19 cellular contexts compared by ENCODE assay signal in genomic region chr19:19426216-19426615, GRCh38. TPM values are rescaled to one million over a fixed set of nuclear protein-coding genes. Genes with fewer than 3 reads are reported as not detected.
DNase-seq lines count a peak whose midpoint lies in the region; ATAC-seq and TF ChIP-seq lines count a peak whose summit lies in the region.
"Had no signal": no experiment of that assay in that cellular context is flagged by ENCODE, and none has a peak within 500 bp of the region (broad histone marks: within the 10 kb centered on the region; RNA-seq: fewer than 3 reads in every experiment).

No MANE protein-coding gene starts in this region.

- H3K9me3 Mint-ChIP-seq in activated CD4-positive, alpha-beta T cell treated with anti-CD3 and anti-CD28 coated beads, Interleukin-2, amount 10 ng/mL, durations not matched to agents 7 days and 5 days, result no peaks in the 10 kb centered on the region
- no peaks in the 10 kb centered on the region for H3K9me3 Mint-ChIP-seq in CD4-positive, alpha-beta T cell
- H3K9me3 Mint-ChIP-seq in naive thymus-derived CD8-positive, alpha-beta T cell, result no peaks in the 10 kb centered on the region

- H3K36me3 Mint-ChIP-seq in activated CD4-positive, alpha-beta T cell treated with anti-CD3 and anti-CD28 coated beads, Interleukin-2, amount 10 ng/mL, durations not matched to agents 7 days and 5 days (ENCODE audit: low read depth), result peaks cover 12% of the 10 kb centered on the region
- peaks cover 13% of the 10 kb centered on the region for H3K36me3 Mint-ChIP-seq in CD4-positive, alpha-beta T cell (ENCODE audit: low read depth)
- no peaks in the 10 kb centered on the region for H3K36me3 Mint-ChIP-seq in T-helper 17 cell (ENCODE audit: low read depth)
- H3K36me3 Mint-ChIP-seq in naive thymus-derived CD8-positive, alpha-beta T cell, result peaks cover 0 to 14% (median 0%) of the 10 kb centered on the region in 3 donors

- H3K4me3 Mint-ChIP-seq in activated CD4-positive, alpha-beta T cell treated with anti-CD3 and anti-CD28 coated beads, Interleukin-2, amount 10 ng/mL, durations not matched to agents 7 days and 5 days, result no peak overlapping the region
- H3K4me3 Mint-ChIP-seq in CD4-positive, alpha-beta T cell, result no peak overlapping the region
- H3K4me3 Mint-ChIP-seq in T-helper 17 cell, result no peak overlapping the region
- H3K4me3 Mint-ChIP-seq in naive thymus-derived CD8-positive, alpha-beta T cell, result peak overlapping the region in 1 of 10 donors; percentile 38

- H3K27me3 ChIP-seq in CD4-positive, alpha-beta T cell (ENCODE audit: control insufficient read depth, insufficient read depth, low read length), result no peaks in the 10 kb centered on the region

- intact Hi-C loops in CD4-positive, alpha-beta T cell (cut with DNase I, micrococcal nuclease), result no loop called here

- H3K27ac ChIP-seq in CD4-positive, alpha-beta T cell (ENCODE audit: low read depth, low read length), result no peak overlapping the region
- H3K27ac ChIP-seq: 22Rv1 had no signal

- H3K9me3 ChIP-seq in CD4-positive, alpha-beta T cell (ENCODE audit: control insufficient read depth, low read length), result no peaks in the 10 kb centered on the region
- H3K9me3 ChIP-seq in T-helper 17 cell (ENCODE audit: control insufficient read depth, low read length, poor library complexity, severe bottlenecking), result no peaks in the 10 kb centered on the region

- TF ChIP-seq CTCF in CD4-positive, alpha-beta T cell (IDR thresholded peaks at IDR 0.05), result no peak

- H3K27me3 Mint-ChIP-seq in activated CD4-positive, alpha-beta T cell treated with anti-CD3 and anti-CD28 coated beads, Interleukin-2, amount 10 ng/mL, durations not matched to agents 7 days and 5 days, result no peaks in the 10 kb centered on the region
- no peaks in the 10 kb centered on the region for H3K27me3 Mint-ChIP-seq in CD4-positive, alpha-beta T cell
- no peaks in the 10 kb centered on the region for H3K27me3 Mint-ChIP-seq in T-helper 17 cell
- H3K27me3 Mint-ChIP-seq in naive thymus-derived CD8-positive, alpha-beta T cell, result no peaks in the 10 kb centered on the region

- POLR2A ChIA-PET in activated CD4-positive, alpha-beta T cell treated with anti-CD3 and anti-CD28 coated beads, Interleukin-2, amount 10 ng/mL, durations not matched to agents 7 days and 5 days (lab: Charles Lee), result no interaction called here
- POLR2A ChIA-PET in CD4-positive, alpha-beta T cell (lab: Charles Lee), result interaction anchor here (0.8 to 2.7 kb wide), 4 partner anchors 8 to 61 kb away, joined by 3 to 10 read pairs (median 4); partner anchors contain the start of gene GATAD2A
- POLR2A ChIA-PET in naive thymus-derived CD8-positive, alpha-beta T cell (lab: Charles Lee), result interaction anchor here (0.6 to 1.4 kb wide), 2 partner anchors 9 to 85 kb away, joined by 4 read pairs; no protein-coding TSS in a partner anchor

- H3K27ac Mint-ChIP-seq in activated CD4-positive, alpha-beta T cell treated with anti-CD3 and anti-CD28 coated beads, Interleukin-2, amount 10 ng/mL, durations not matched to agents 7 days and 5 days, result peak overlapping the region; percentile 25
- H3K27ac Mint-ChIP-seq in CD4-positive, alpha-beta T cell, result peak overlapping the region; percentile 26
- H3K27ac Mint-ChIP-seq in T-helper 17 cell, result peak overlapping the region; percentile 90
- H3K27ac Mint-ChIP-seq in naive thymus-derived CD8-positive, alpha-beta T cell, result peak overlapping the region in 7 of 10 donors; percentile 51 to 87 (median 73)

- no peak for ATAC-seq in CD4-positive, alpha-beta T cell (ENCODE audit: poor library complexity)
- no peak for ATAC-seq in T-helper 17 cell
- no peak for ATAC-seq in naive thymus-derived CD8-positive, alpha-beta T cell
- no peak for ATAC-seq in HG03108 (IDR thresholded peaks at IDR 0.05; ENCODE audit: unreplicated experiment)
- ATAC-seq in GM21717 (IDR thresholded peaks at IDR 0.05; ENCODE audit: unreplicated experiment), result no peak
- ATAC-seq: PC-3 had no signal

- DNase-seq in activated CD4-positive, alpha-beta T cell treated with anti-CD3 and anti-CD28 coated beads, Interleukin-2, amount 10 ng/mL, durations not matched to agents 7 days and 5 days, result no peak
- no peak for DNase-seq in activated CD4-positive, alpha-beta T cell treated with anti-CD3 and anti-CD28 coated beads, Interleukin-2, amount 50 U/mL, for 1 hour
- no peak for DNase-seq in CD4-positive, alpha-beta T cell
- DNase-seq in T-helper 17 cell, result no peak
- no peak for DNase-seq in naive thymus-derived CD8-positive, alpha-beta T cell
- DNase-seq in NCI-H524 treated with DMSO at 0.1 percent for 48 hours (lab: John Stamatoyannopoulos, UW), result no peak
- DNase-seq: DMS79, KG1, MV-4-11, NCI-H1417, NCI-H187 treated with DMSO at 0.1 percent for 48 hours, NCI-H2227 treated with DMSO at 0.1 percent for 48 hours, NCI-H510A treated with DMSO at 0.1 percent for 48 hours, NCI-H82, PC-3, RPMI8226 had no signal

- H3K4me1 Mint-ChIP-seq in activated CD4-positive, alpha-beta T cell treated with anti-CD3 and anti-CD28 coated beads, Interleukin-2, amount 10 ng/mL, durations not matched to agents 7 days and 5 days, result peaks cover 18% of the 10 kb centered on the region
- peaks cover 86% of the 10 kb centered on the region for H3K4me1 Mint-ChIP-seq in CD4-positive, alpha-beta T cell (ENCODE audit: low read depth)
- peaks cover 48% of the 10 kb centered on the region for H3K4me1 Mint-ChIP-seq in T-helper 17 cell
- H3K4me1 Mint-ChIP-seq in naive thymus-derived CD8-positive, alpha-beta T cell, result peaks cover 40 to 99% (median 87%) of the 10 kb centered on the region in 4 donors

- CTCF ChIA-PET in activated CD4-positive, alpha-beta T cell treated with anti-CD3 and anti-CD28 coated beads, Interleukin-2, amount 10 ng/mL, durations not matched to agents 7 days and 5 days (lab: Charles Lee), result interaction anchor here (0.9 to 1.8 kb wide), 4 partner anchors 11 to 32 kb away, joined by 3 to 5 read pairs (median 4); no protein-coding TSS in a partner anchor
- CTCF ChIA-PET in CD4-positive, alpha-beta T cell (lab: Charles Lee), result no interaction called here

RNA-seq across cellular contexts. Expression of gene GATAD2A, which starts 20.7 kb away (rescaled TPM):
- 100 to 1,000 TPM; 122 to 135 TPM for total RNA-seq in activated CD4-positive, alpha-beta T cell treated with anti-CD3 and anti-CD28 coated beads, Interleukin-2, amount 10 ng/mL, durations not matched to agents 7 days and 5 days
- 100 to 1,000 TPM; 104 to 107 TPM for total RNA-seq in CD4-positive, alpha-beta T cell
- 100 to 1,000 TPM; 129 to 153 TPM for total RNA-seq in T-helper 17 cell
- total RNA-seq in naive thymus-derived CD8-positive, alpha-beta T cell, result 100 to 1,000 TPM; 101 to 107 TPM
- polyA plus RNA-seq in naive thymus-derived CD8-positive, alpha-beta T cell, result 10 to 100 TPM; 14.5 to 35.1 (median 20.2) TPM

Comparison
In these comparisons a context has a peak if more than half of its experiments do, and no peak if none do; other contexts are left out.
1. H3K27ac Mint-ChIP-seq: peak in every context shown above with its lines; median percentile 90 in T-helper 17 cell; 73 in naive thymus-derived CD8-positive, alpha-beta T cell; 26 in CD4-positive, alpha-beta T cell; 25 in activated CD4-positive, alpha-beta T cell treated with anti-CD3 and anti-CD28 coated beads, Interleukin-2, amount 10 ng/mL, durations not matched to agents 7 days and 5 days.